ENCODE assay signal across 8 cellular contexts in genomic region chr2:108621087-108621559, GRCh38.
DNase-seq lines count a peak whose midpoint lies in the region; ATAC-seq and TF ChIP-seq lines count a peak whose summit lies in the region.

No MANE protein-coding gene starts in this region.

- H2AK5ac ChIP-seq in trophoblast cell (ENCODE audit: low read length), result no peak overlapping the region

- H3K9ac ChIP-seq in trophoblast cell (ENCODE audit: low read length), result no peak overlapping the region

- POLR2A ChIA-PET in activated CD8-positive, alpha-beta T cell treated with anti-CD3 and anti-CD28 coated beads for 36 hours (lab: Charles Lee), result interaction anchor here (1.0 to 1.3 kb wide), 3 partner anchors 8 to 16 kb away, joined by 3 to 6 read pairs (median 4); no protein-coding TSS in a partner anchor

- H2BK5ac ChIP-seq in trophoblast cell (ENCODE audit: low read depth, low read length, poor library complexity), result no peak overlapping the region

- H3K4ac ChIP-seq in trophoblast cell (ENCODE audit: low read depth, low read length), result no peak overlapping the region

- ATAC-seq in GM18907 (IDR thresholded peaks at IDR 0.05; ENCODE audit: unreplicated experiment), result peak; percentile 99
- peak; percentile 94 for ATAC-seq in HG02970 (IDR thresholded peaks at IDR 0.05; ENCODE audit: low FRiP score, unreplicated experiment)
- peak; percentile 96 for ATAC-seq in activated CD8-positive, alpha-beta T cell treated with anti-CD3 and anti-CD28 coated beads for 36 hours

- peaks cover 11 to 19% of the 10 kb centered on the region in 2 experiments for H3K4me1 ChIP-seq in trophoblast cell (ENCODE audit: control insufficient read depth in 1 of 2, insufficient read depth in 2 of 2, low read length in 2 of 2)

- DNase-seq in NCI-H2227 (lab: John Stamatoyannopoulos, UW; ENCODE audit: unreplicated experiment) (peak; percentile 42), erythroblast (lab: John Stamatoyannopoulos, UW) (peak; percentile 54 to 64), trophoblast cell (peak; percentile 35 to 44), DMS114 treated with DMSO at 0.1 percent for 48 hours (lab: John Stamatoyannopoulos, UW; ENCODE audit: unreplicated experiment) (no peak), ecto neural progenitor cell (ENCODE audit: low spot score) (no peak)
- peak; percentile 87 for DNase-seq in activated CD8-positive, alpha-beta T cell treated with anti-CD3 and anti-CD28 coated beads for 36 hours

- peaks cover 2% of the 10 kb centered on the region for H3K79me1 ChIP-seq in trophoblast cell (ENCODE audit: low read length)

- WGBS in trophoblast cell (ENCODE audit: extremely low coverage, insufficient coverage, insufficient read length), result no CpG with 5 or more reads among the region's 8 CpGs

- H3K9me3 Mint-ChIP-seq in activated CD8-positive, alpha-beta T cell treated with anti-CD3 and anti-CD28 coated beads for 36 hours, result no peaks in the 10 kb centered on the region

- CTCF ChIA-PET in activated CD8-positive, alpha-beta T cell treated with anti-CD3 and anti-CD28 coated beads for 36 hours (lab: Charles Lee), result interaction anchor here (1.2 to 9.0 kb wide), 5 partner anchors 8 to 28 kb away, joined by 3 to 129 read pairs (median 8); no protein-coding TSS in a partner anchor

- no peak overlapping the region for H4K8ac ChIP-seq in trophoblast cell (ENCODE audit: low read depth, low read length)

- H2BK12ac ChIP-seq in trophoblast cell (ENCODE audit: low read length), result no peak overlapping the region

- no peak overlapping the region for H3K14ac ChIP-seq in trophoblast cell (ENCODE audit: low read length)

- H3K18ac ChIP-seq in trophoblast cell (ENCODE audit: low read length), result no peak overlapping the region

- no peaks in the 10 kb centered on the region for H3K36me3 Mint-ChIP-seq in activated CD8-positive, alpha-beta T cell treated with anti-CD3 and anti-CD28 coated beads for 36 hours (ENCODE audit: low read depth)

- no peak overlapping the region for H4K91ac ChIP-seq in trophoblast cell (ENCODE audit: low read depth, low read length)

- TF ChIP-seq CTCF in activated CD8-positive, alpha-beta T cell treated with anti-CD3 and anti-CD28 coated beads for 36 hours (IDR thresholded peaks at IDR 0.05), result no peak

- no peak overlapping the region for H2BK120ac ChIP-seq in trophoblast cell (ENCODE audit: insufficient read depth, low read length, poor library complexity)

- no peaks in the 10 kb centered on the region for H3K9me3 ChIP-seq in trophoblast cell (ENCODE audit: insufficient read depth, low read depth, low read length)

- intact Hi-C loops in activated CD8-positive, alpha-beta T cell treated with anti-CD3 and anti-CD28 coated beads for 36 hours (cut with micrococcal nuclease), result no loop called here

- H3K27me3 ChIP-seq in trophoblast cell (ENCODE audit: insufficient read depth, low read length), result no peaks in the 10 kb centered on the region

- peak overlapping the region; percentile 9 for H3K4me2 ChIP-seq in trophoblast cell (ENCODE audit: low read length)

- H3K79me2 ChIP-seq in trophoblast cell (ENCODE audit: control insufficient read depth, insufficient read depth, low read length, poor library complexity), result no peaks in the 10 kb centered on the region

- H3K4me1 Mint-ChIP-seq in activated CD8-positive, alpha-beta T cell treated with anti-CD3 and anti-CD28 coated beads for 36 hours (ENCODE audit: low read depth), result peaks cover 79% of the 10 kb centered on the region

- H3K4me3 Mint-ChIP-seq in activated CD8-positive, alpha-beta T cell treated with anti-CD3 and anti-CD28 coated beads for 36 hours, result peak overlapping the region; percentile 82

- H3K4me3 ChIP-seq in trophoblast cell (ENCODE audit: low read depth, low read length), result no peak overlapping the region

- no peak overlapping the region for H3K23ac ChIP-seq in trophoblast cell (ENCODE audit: low read length)

- peak overlapping the region; percentile 95 for H3K27ac Mint-ChIP-seq in activated CD8-positive, alpha-beta T cell treated with anti-CD3 and anti-CD28 coated beads for 36 hours

- H4K12ac ChIP-seq in trophoblast cell (ENCODE audit: low read depth, low read length), result no peak overlapping the region

- H3K27me3 Mint-ChIP-seq in activated CD8-positive, alpha-beta T cell treated with anti-CD3 and anti-CD28 coated beads for 36 hours, result no peaks in the 10 kb centered on the region

- no peak overlapping the region for H2AFZ ChIP-seq in trophoblast cell (ENCODE audit: insufficient read depth, low read length, poor library complexity)

- peak overlapping the region; percentile 0 for H3K27ac ChIP-seq in trophoblast cell (ENCODE audit: low read depth, low read length)

- no peaks in the 10 kb centered on the region for H3K36me3 ChIP-seq in trophoblast cell (ENCODE audit: control insufficient read depth in 1 of 2, insufficient read depth in 2 of 2, low read length in 2 of 2)

- TF ChIP-seq POLR2A in erythroblast (IDR thresholded peaks at IDR 0.05; ENCODE audit: low read length), result no peak

Comparison
In these comparisons a context has a peak if more than half of its experiments do, and no peak if none do; other contexts are left out.
1. DNase-seq: peak in NCI-H2227 (single experiment), activated CD8-positive, alpha-beta T cell treated with anti-CD3 and anti-CD28 coated beads for 36 hours (single experiment), erythroblast (2 of 2) and trophoblast cell (2 of 2); none in DMS114 treated with DMSO at 0.1 percent for 48 hours (single experiment) and ecto neural progenitor cell (single experiment).
2. Peak in every context shown above with its lines, with median percentiles within 50 percentile points of each other: ATAC-seq.